In the genomic region with DNA sequence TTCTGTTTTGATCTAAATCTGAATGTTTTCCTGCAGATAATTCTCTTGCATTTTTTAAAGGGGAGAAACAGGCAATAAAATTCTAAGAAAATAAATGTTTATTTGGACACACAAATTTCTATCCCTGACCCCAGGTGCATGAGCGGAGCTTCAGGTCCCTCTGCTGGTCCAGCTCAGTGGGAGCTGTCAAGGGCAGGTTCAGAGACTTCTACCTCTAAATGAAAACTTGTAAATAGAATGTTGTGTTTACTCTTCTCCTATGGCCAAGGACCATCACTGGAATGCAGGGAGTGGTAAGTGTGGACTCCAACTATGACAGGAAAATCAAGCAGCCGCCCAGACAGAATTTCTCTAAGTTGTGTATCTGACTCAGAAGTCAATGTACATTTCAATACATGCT, we compare ENCODE assay signal across 17 cellular contexts.
DNase-seq lines count a peak whose midpoint lies in the region; ATAC-seq and TF ChIP-seq lines count a peak whose summit lies in the region.
"Had no signal": no experiment of that assay in that cellular context is flagged by ENCODE, and none has a peak within 500 bp of the region (broad histone marks: within the 10 kb centered on the region; RNA-seq: fewer than 3 reads in every experiment).

No MANE protein-coding gene starts in this region.

- H3K27me3 Mint-ChIP-seq in type B pancreatic cell: peaks cover 3% of the 10 kb centered on the region

- H3K4me3 ChIP-seq in right atrium auricular region (no peak overlapping the region), Panc1 (ENCODE audit: low read depth in 2 of 2, low read length in 2 of 2) (no peak overlapping the region), fibroblast of the aortic adventitia (ENCODE audit: low read depth, low read length) (no peak overlapping the region)
- H3K4me3 ChIP-seq: GM12878 had no signal

- no peak overlapping the region for H3K4me3 Mint-ChIP-seq in type B pancreatic cell
- H3K4me3 Mint-ChIP-seq: activated CD8-positive, alpha-beta T cell treated with anti-CD3 and anti-CD28 coated beads, Interleukin-2, amount 10 ng/mL, durations not matched to agents 7 days and 5 days had no signal

- in situ Hi-C loops in Panc1 (cut with HindIII; ENCODE audit: low pct_unique_long_range_greater_than_20kb, low sequenced_read_pairs): no loop called here

- no peak overlapping the region for H3K27ac Mint-ChIP-seq in type B pancreatic cell
- H3K27ac Mint-ChIP-seq: activated CD8-positive, alpha-beta T cell treated with anti-CD3 and anti-CD28 coated beads, Interleukin-2, amount 10 ng/mL, durations not matched to agents 7 days and 5 days had no signal

- DNase-seq in Right ventricle myocardium superior (no peak), right atrium auricular region (ENCODE audit: low spot score) (no peak), Panc1 (ENCODE audit: low read depth, low spot score) (no peak), fibroblast of the aortic adventitia (ENCODE audit: low read depth) (no peak), type B pancreatic cell (ENCODE audit: extremely low spot score, unreplicated experiment) (no peak), putamen (ENCODE audit: low spot score) (no peak), DMS114 treated with DMSO at 0.1 percent for 48 hours (lab: John Stamatoyannopoulos, UW; ENCODE audit: unreplicated experiment) (no peak)
- DNase-seq: activated CD8-positive, alpha-beta T cell treated with anti-CD3 and anti-CD28 coated beads, Interleukin-2, amount 10 ng/mL, durations not matched to agents 7 days and 5 days; activated effector memory CD4-positive, alpha-beta T cell treated with anti-CD3 and anti-CD28 coated beads, Interleukin-2, amount 50 U/mL, for 16 hours; DND-41; NCI-H1105; NCI-H345; RPMI8226; stimulated activated CD4-positive, alpha-beta T cell treated with anti-CD3 and anti-CD28 coated beads, Interleukin-12 subunit alpha, Interleukin-12 subunit beta, amount 100 ng/mL, for 4 hours; T1000 had no signal

- intact Hi-C loops in Right ventricle myocardium superior (cut with DNase I) (loop anchor here (5.0 kb wide), 1 partner anchor 77 kb away; no protein-coding TSS in a partner anchor), Panc1 (cut with micrococcal nuclease; ENCODE audit: unreplicated experiment) (no loop called here)

- no peaks in the 10 kb centered on the region for H3K9me3 Mint-ChIP-seq in type B pancreatic cell

- CTCF ChIA-PET in Panc1 (lab: Charles Lee): no interaction called here

- POLR2A ChIA-PET in Panc1 (lab: Charles Lee): no interaction called here

- H3K36me3 ChIP-seq in right atrium auricular region: no peaks in the 10 kb centered on the region
- no peaks in the 10 kb centered on the region for H3K36me3 ChIP-seq in Panc1 (ENCODE audit: control insufficient read depth, insufficient read depth, low read length)

- no peaks in the 10 kb centered on the region for H3K27me3 ChIP-seq in right atrium auricular region
- H3K27me3 ChIP-seq in Panc1 (ENCODE audit: control insufficient read depth, insufficient read depth, low read length): no peaks in the 10 kb centered on the region

- no peak overlapping the region for H3K27ac ChIP-seq in right atrium auricular region
- no peak overlapping the region for H3K27ac ChIP-seq in Panc1 (ENCODE audit: low read length)

- H3K36me3 Mint-ChIP-seq in type B pancreatic cell: no peaks in the 10 kb centered on the region

- peaks cover 15% of the 10 kb centered on the region for H3K4me1 Mint-ChIP-seq in type B pancreatic cell (ENCODE audit: unreplicated experiment)

- peak; percentile 51 for ATAC-seq in Right ventricle myocardium superior (ENCODE audit: poor library complexity)
- no peak for ATAC-seq in Panc1
- ATAC-seq in esophagus mucosa: no peak
- ATAC-seq: activated CD8-positive, alpha-beta T cell treated with anti-CD3 and anti-CD28 coated beads, Interleukin-2, amount 10 ng/mL, durations not matched to agents 7 days and 5 days; GM12878 had no signal

- no TSS peak for BruUV-seq in Panc1 (replicated peaks; lab: Mats Ljungman, UMichigan)

- no peaks in the 10 kb centered on the region for H3K4me1 ChIP-seq in right atrium auricular region
- H3K4me1 ChIP-seq in Panc1 (ENCODE audit: control insufficient read depth, insufficient read depth, low read length): no peaks in the 10 kb centered on the region

- H3K9me3 ChIP-seq in right atrium auricular region (no peaks in the 10 kb centered on the region), Panc1 (ENCODE audit: control insufficient read depth, insufficient read depth, low read depth, low read length) (no peaks in the 10 kb centered on the region)

- TF ChIP-seq CTCF in right atrium auricular region (IDR thresholded peaks at IDR 0.05) (peak in 1 of 2 donors; percentile 45), Panc1 (IDR thresholded peaks at IDR 0.05) (0 out of 2 replicates have a peak, but pooled peaks have one; percentile 7), fibroblast of the aortic adventitia (IDR thresholded peaks at IDR 0.05; ENCODE audit: insufficient read depth, low read length) (peak; percentile 17), type B pancreatic cell (conservative IDR thresholded peaks at IDR 0.05) (peak; percentile 54)
